ENCODE assay signal across 7 cellular contexts in the genomic region with DNA sequence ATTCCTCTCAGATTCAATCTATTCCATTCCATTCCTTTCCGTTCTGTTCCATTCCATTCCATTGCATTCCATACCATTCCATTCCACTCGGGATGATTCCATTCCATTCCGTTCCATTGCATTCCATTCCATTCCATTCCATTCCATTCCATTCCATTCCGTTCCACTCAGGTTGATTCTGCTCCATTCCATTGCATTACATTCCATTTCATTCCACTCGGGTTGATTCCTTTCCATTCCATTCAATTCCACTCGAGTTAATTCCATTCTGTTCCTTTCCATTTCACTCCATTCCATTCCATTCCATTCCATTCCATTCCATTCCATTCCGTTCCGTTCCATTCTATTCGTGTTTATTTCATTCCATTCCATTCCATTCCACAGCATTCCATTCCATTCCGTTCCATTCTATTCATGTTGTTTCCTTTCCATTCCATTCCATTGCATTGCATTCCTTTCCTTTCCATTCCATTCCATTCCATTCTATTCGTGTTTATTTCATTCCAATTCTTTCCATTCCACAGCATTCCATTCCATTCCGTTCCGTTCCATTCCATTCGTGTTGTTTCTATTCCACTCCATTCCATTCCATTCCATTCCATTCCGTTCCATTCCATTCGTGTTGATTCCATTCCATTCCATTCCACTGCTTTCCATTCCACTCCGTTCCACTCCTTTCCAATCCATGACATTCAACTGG.
DNase-seq lines count a peak whose midpoint lies in the region; ATAC-seq, FAIRE-seq and TF ChIP-seq lines count a peak whose summit lies in the region.
"Not testable (repeated sequence)": the region's sequence is repeated elsewhere in the genome, so short reads cannot be mapped to it uniquely, and the experiment has no call there.

No MANE protein-coding gene starts in this region.

- not testable (repeated sequence) for H4K20me1 ChIP-seq in Karpas-422 (ENCODE audit: insufficient read depth, low read depth, low read length); endothelial cell of umbilical vein (replicated peaks; ENCODE audit: control insufficient read depth, extremely low read depth, insufficient read depth, low read length)

- not testable (repeated sequence) for H3K79me2 ChIP-seq in Karpas-422 (ENCODE audit: low read length); endothelial cell of umbilical vein (ENCODE audit: control insufficient read depth, insufficient read depth, low read length)

- H3K27ac Mint-ChIP-seq in activated CD8-positive, alpha-beta memory T cell treated with anti-CD3 and anti-CD28 coated beads, Interleukin-2, amount 10 ng/mL, durations not matched to agents 7 days and 5 days = not testable (repeated sequence)

- peaks cover 29% of the 10 kb centered on the region for H3K9me3 ChIP-seq in Karpas-422 (ENCODE audit: low read length)
- peaks cover 38% of the 10 kb centered on the region for H3K9me3 ChIP-seq in endothelial cell of umbilical vein (replicated peaks; ENCODE audit: control insufficient read depth, insufficient read depth, low read length)
- H3K9me3 ChIP-seq in gastroesophageal sphincter = peaks cover 0 to 58% (median 0%) of the 10 kb centered on the region in 3 donors
- H3K9me3 ChIP-seq in mucosa of descending colon = peaks cover 81% of the 10 kb centered on the region
- H3K9me3 ChIP-seq in upper lobe of left lung = peaks cover 4 to 69% (median 42%) of the 10 kb centered on the region in 4 donors

- not testable (repeated sequence) for H3K27me3 ChIP-seq in Karpas-422 (ENCODE audit: low read length); endothelial cell of umbilical vein (ENCODE audit: control insufficient read depth in 2 of 2, insufficient read depth in 2 of 2, low read length in 2 of 2); gastroesophageal sphincter; upper lobe of left lung

- dilution Hi-C loops in endothelial cell of umbilical vein (cut with MboI; ENCODE audit: extremely low pct_ligation_motif_present, low sequenced_read_pairs) = not testable (repeated sequence)

- not testable (repeated sequence) for H2AFZ ChIP-seq in Karpas-422 (ENCODE audit: low read length); endothelial cell of umbilical vein (ENCODE audit: low read depth, low read length)

- intact Hi-C loops in endothelial cell of umbilical vein (cut with micrococcal nuclease); mucosa of descending colon (cut with DNase I, micrococcal nuclease): not testable (repeated sequence)

- H3K36me3 ChIP-seq in Karpas-422 (ENCODE audit: insufficient read depth, low read length); endothelial cell of umbilical vein (ENCODE audit: control insufficient read depth in 2 of 2, extremely low read depth in 1 of 2, insufficient read depth in 2 of 2, low read length in 2 of 2); gastroesophageal sphincter; mucosa of descending colon (ENCODE audit: low read depth); upper lobe of left lung: not testable (repeated sequence)

- not testable (repeated sequence) for H3K9me1 ChIP-seq in endothelial cell of umbilical vein (replicated peaks; ENCODE audit: control insufficient read depth, extremely low read depth, insufficient read depth, low read length)

- H3K9me3 Mint-ChIP-seq in activated CD8-positive, alpha-beta memory T cell treated with anti-CD3 and anti-CD28 coated beads, Interleukin-2, amount 10 ng/mL, durations not matched to agents 7 days and 5 days (ENCODE audit: low read depth) = peaks cover 62% of the 10 kb centered on the region

- BruUV-seq in endothelial cell of umbilical vein (replicated peaks; lab: Mats Ljungman, UMichigan) = not testable (repeated sequence)

- TF ChIP-seq POLR2A in endothelial cell of umbilical vein (IDR thresholded peaks at IDR 0.05; ENCODE audit: low read depth, low read length); gastroesophageal sphincter (IDR thresholded peaks at IDR 0.05); upper lobe of left lung (IDR thresholded peaks at IDR 0.05): not testable (repeated sequence)

- H3K4me1 ChIP-seq in Karpas-422 (ENCODE audit: low read length); endothelial cell of umbilical vein (ENCODE audit: control insufficient read depth, extremely low read depth, insufficient read depth, low read length); gastroesophageal sphincter; mucosa of descending colon (ENCODE audit: low read depth); upper lobe of left lung: not testable (repeated sequence)

- not testable (repeated sequence) for H3K27me3 Mint-ChIP-seq in activated CD8-positive, alpha-beta memory T cell treated with anti-CD3 and anti-CD28 coated beads, Interleukin-2, amount 10 ng/mL, durations not matched to agents 7 days and 5 days

- 47 to 49% methylated on average over 17 of the region's 17 CpGs for WGBS in gastroesophageal sphincter (ENCODE audit: low coverage in 1 of 2), 2 donors
- WGBS in upper lobe of left lung, 2 donors = 52 to 58% methylated on average over 17 of the region's 17 CpGs

- H3K36me3 Mint-ChIP-seq in activated CD8-positive, alpha-beta memory T cell treated with anti-CD3 and anti-CD28 coated beads, Interleukin-2, amount 10 ng/mL, durations not matched to agents 7 days and 5 days = peaks cover 69% of the 10 kb centered on the region

- H3K27ac ChIP-seq in Karpas-422 (ENCODE audit: low read length); endothelial cell of umbilical vein (ENCODE audit: insufficient read depth, low read depth, low read length); gastroesophageal sphincter; upper lobe of left lung: not testable (repeated sequence)

- not testable (repeated sequence) for H3K4me2 ChIP-seq in Karpas-422 (ENCODE audit: low read depth, low read length, poor library complexity, severe bottlenecking); endothelial cell of umbilical vein (ENCODE audit: insufficient read depth, low read length)

- TF ChIP-seq EP300 in gastroesophageal sphincter (IDR thresholded peaks at IDR 0.05); upper lobe of left lung (IDR thresholded peaks at IDR 0.05): not testable (repeated sequence)

- TF ChIP-seq CTCF in endothelial cell of umbilical vein (IDR thresholded peaks at IDR 0.05; ENCODE audit: extremely low read depth in 1 of 2, insufficient read depth in 1 of 2, low read depth in 1 of 2, low read length in 2 of 2); gastroesophageal sphincter (IDR thresholded peaks at IDR 0.05); mucosa of descending colon (IDR thresholded peaks at IDR 0.05); upper lobe of left lung (IDR thresholded peaks at IDR 0.05): not testable (repeated sequence)

- FAIRE-seq in endothelial cell of umbilical vein (lab: Jason Lieb, UNC) = not testable (repeated sequence)

- H3K9me2 ChIP-seq in Karpas-422 (replicated peaks; ENCODE audit: insufficient read depth, low read length) = not testable (repeated sequence)

- H3K4me3 Mint-ChIP-seq in activated CD8-positive, alpha-beta memory T cell treated with anti-CD3 and anti-CD28 coated beads, Interleukin-2, amount 10 ng/mL, durations not matched to agents 7 days and 5 days = not testable (repeated sequence)

- not testable (repeated sequence) for H3K9ac ChIP-seq in Karpas-422 (ENCODE audit: low read length); endothelial cell of umbilical vein (replicated peaks; ENCODE audit: extremely low read depth, insufficient read depth, low read length)

- DNase-seq in Karpas-422 = peak; percentile 34
- not testable (repeated sequence) for DNase-seq in activated CD8-positive, alpha-beta memory T cell treated with anti-CD3 and anti-CD28 coated beads, Interleukin-2, amount 10 ng/mL, durations not matched to agents 7 days and 5 days; left lobe of liver (ENCODE audit: low spot score); mucosa of descending colon; upper lobe of left lung
- DNase-seq in endothelial cell of umbilical vein (ENCODE audit: low read depth, low spot score) = peak; percentile 79

- POLR2A ChIA-PET in endothelial cell of umbilical vein (lab: Charles Lee) = not testable (repeated sequence)

- not testable (repeated sequence) for H3K4me1 Mint-ChIP-seq in activated CD8-positive, alpha-beta memory T cell treated with anti-CD3 and anti-CD28 coated beads, Interleukin-2, amount 10 ng/mL, durations not matched to agents 7 days and 5 days

- CTCF ChIA-PET in activated CD8-positive, alpha-beta memory T cell treated with anti-CD3 and anti-CD28 coated beads, Interleukin-2, amount 10 ng/mL, durations not matched to agents 7 days and 5 days (lab: Charles Lee); endothelial cell of umbilical vein (lab: Charles Lee): not testable (repeated sequence)

- H3K4me3 ChIP-seq in Karpas-422 (ENCODE audit: low read length) = 0 out of 2 replicates have a peak overlapping the region, but pooled peaks have one; percentile 20
- H3K4me3 ChIP-seq in endothelial cell of umbilical vein (replicated peaks in 1 of 3; ENCODE audit: insufficient read depth in 1 of 3, low read depth in 1 of 3, low read length in 3 of 3); gastroesophageal sphincter; mucosa of descending colon; upper lobe of left lung: not testable (repeated sequence)

- peak; percentile 37 for ATAC-seq in activated CD8-positive, alpha-beta memory T cell treated with anti-CD3 and anti-CD28 coated beads, Interleukin-2, amount 10 ng/mL, durations not matched to agents 7 days and 5 days
- ATAC-seq in gastroesophageal sphincter = peak; percentile 19
- peak; percentile 27 for ATAC-seq in left lobe of liver
- peak; percentile 18 for ATAC-seq in mucosa of descending colon
- peak; percentile 17 to 56 for ATAC-seq in upper lobe of left lung (ENCODE audit: low FRiP score in 2 of 2)
